In the genomic region with DNA sequence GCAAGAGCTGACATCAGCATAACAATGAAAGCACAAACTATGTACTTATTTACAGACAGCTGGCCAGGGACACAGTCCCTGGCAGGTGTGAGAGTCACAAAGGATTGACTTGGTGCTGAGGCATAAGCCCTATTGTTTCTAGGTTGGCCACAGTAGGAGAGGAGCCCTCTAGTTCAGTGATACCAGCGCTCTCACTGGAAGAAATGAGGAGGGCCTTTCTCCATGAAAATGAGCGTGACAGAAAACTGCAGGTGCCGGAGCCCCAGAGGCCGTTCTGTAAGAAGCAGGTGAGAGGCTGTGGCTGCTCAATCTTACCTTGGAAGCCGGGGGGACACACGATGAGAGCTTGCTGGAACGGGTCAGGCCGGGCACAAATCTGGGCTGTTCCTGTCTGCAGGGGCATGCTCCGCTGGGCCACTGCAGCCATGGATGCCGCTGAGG, we compare ENCODE assay signal across 13 cellular contexts.
DNase-seq lines count a peak whose midpoint lies in the region; ATAC-seq lines count a peak whose summit lies in the region.
"Had no signal": no experiment of that assay in that cellular context is flagged by ENCODE, and none has a peak within 500 bp of the region (broad histone marks: within the 10 kb centered on the region; RNA-seq: fewer than 3 reads in every experiment).

No MANE protein-coding gene starts in this region.

- peak; percentile 77 for DNase-seq in COLO668 (lab: John Stamatoyannopoulos, UW; ENCODE audit: unreplicated experiment)
- peak; percentile 19 for DNase-seq in NCI-H1105 (lab: John Stamatoyannopoulos, UW)
- peak; percentile 95 for DNase-seq in NCI-H345 (lab: John Stamatoyannopoulos, UW)
- DNase-seq in globus pallidus (ENCODE audit: low spot score) = peak; percentile 48
- DNase-seq in activated CD4-positive, alpha-beta T cell treated with anti-CD3 and anti-CD28 coated beads for 1 hour = no peak
- DNase-seq: activated CD8-positive, alpha-beta T cell treated with anti-CD3 and anti-CD28 coated beads, Interleukin-2, amount 10 ng/mL, durations not matched to agents 7 days and 5 days; NCI-H2171 treated with DMSO at 0.1 percent for 48 hours; nephron progenitor cell had no signal

- ATAC-seq in GM21737 (IDR thresholded peaks at IDR 0.05; ENCODE audit: unreplicated experiment) = no peak
- no peak for ATAC-seq in HG03159 (IDR thresholded peaks at IDR 0.05; ENCODE audit: unreplicated experiment)
- ATAC-seq in GM19463 (IDR thresholded peaks at IDR 0.05; ENCODE audit: unreplicated experiment) = no peak
- ATAC-seq: A549; activated CD8-positive, alpha-beta T cell treated with anti-CD3 and anti-CD28 coated beads, Interleukin-2, amount 10 ng/mL, durations not matched to agents 7 days and 5 days; stimulated activated memory B cell treated with anti-CD40 and anti-IgM and Interleukin-4, amounts not matched to agents 10 μg/mL and 1 μg/mL and 100 μg/mL, for 72 hours had no signal
